Comparison of ENCODE assay signal across 1 cellular context in genomic region chr7:2132243-2132642, GRCh38.
TF ChIP-seq lines count a peak whose summit lies in the region.

No MANE protein-coding gene starts in this region.

TF ChIP-seq in WTC11, 78 proteins besides CTCF, POLR2A, EP300 and RAD21 (continued from another document):
- TF ChIP-seq AFF4 (CRISPR knock-in tag; IDR thresholded peaks at IDR 0.05; ENCODE audit: borderline replicate concordance) (no peak), USF1 (CRISPR knock-in tag; IDR thresholded peaks at IDR 0.05) (no peak), NFATC4 (CRISPR knock-in tag; IDR thresholded peaks at IDR 0.05) (no peak)
- TF ChIP-seq, protein P1, sequence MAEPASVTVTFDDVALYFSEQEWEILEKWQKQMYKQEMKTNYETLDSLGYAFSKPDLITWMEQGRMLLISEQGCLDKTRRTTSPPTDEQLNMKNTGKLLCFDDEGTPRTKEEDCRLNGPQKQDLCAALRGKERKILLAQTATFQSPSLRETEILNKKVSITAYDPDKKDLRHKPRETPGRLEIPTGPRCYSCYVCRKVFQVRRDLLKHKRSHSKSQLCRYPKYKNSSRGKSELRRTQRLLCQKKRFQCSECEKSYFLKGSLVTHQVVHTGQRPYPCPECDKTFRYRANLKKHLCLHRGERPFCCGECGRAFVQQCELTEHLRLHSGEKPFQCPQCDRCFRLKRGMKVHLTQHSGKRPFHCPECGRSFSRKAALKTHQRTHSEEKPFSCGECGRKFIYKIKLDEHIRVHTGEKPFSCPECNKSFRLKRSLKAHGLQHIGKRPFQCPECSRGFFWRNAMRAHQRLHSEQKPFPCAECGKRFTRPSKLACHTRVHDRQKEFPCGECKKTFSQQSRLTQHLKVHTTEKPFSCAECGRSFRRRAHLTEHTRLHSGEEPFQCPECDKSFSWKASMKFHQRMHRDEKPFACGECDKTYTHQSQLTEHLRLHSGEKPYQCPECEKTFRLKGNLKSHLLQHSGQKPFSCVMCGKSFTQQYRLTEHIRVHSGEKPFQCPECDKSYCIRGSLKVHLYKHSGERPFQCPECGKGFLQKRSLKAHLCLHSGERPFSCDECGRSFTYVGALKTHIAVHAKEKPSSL (CRISPR knock-in tag; conservative IDR thresholded peaks at IDR 0.05), result no peak
